1 cellular context compared by ENCODE assay signal in genomic region chr17:44536090-44536960, GRCh38.
TF ChIP-seq lines count a peak whose summit lies in the region.

No MANE protein-coding gene starts in this region.

TF ChIP-seq in HepG2, 621 proteins besides CTCF, POLR2A, EP300 and RAD21 (continued from another document):
- TF ChIP-seq, protein P1, sequence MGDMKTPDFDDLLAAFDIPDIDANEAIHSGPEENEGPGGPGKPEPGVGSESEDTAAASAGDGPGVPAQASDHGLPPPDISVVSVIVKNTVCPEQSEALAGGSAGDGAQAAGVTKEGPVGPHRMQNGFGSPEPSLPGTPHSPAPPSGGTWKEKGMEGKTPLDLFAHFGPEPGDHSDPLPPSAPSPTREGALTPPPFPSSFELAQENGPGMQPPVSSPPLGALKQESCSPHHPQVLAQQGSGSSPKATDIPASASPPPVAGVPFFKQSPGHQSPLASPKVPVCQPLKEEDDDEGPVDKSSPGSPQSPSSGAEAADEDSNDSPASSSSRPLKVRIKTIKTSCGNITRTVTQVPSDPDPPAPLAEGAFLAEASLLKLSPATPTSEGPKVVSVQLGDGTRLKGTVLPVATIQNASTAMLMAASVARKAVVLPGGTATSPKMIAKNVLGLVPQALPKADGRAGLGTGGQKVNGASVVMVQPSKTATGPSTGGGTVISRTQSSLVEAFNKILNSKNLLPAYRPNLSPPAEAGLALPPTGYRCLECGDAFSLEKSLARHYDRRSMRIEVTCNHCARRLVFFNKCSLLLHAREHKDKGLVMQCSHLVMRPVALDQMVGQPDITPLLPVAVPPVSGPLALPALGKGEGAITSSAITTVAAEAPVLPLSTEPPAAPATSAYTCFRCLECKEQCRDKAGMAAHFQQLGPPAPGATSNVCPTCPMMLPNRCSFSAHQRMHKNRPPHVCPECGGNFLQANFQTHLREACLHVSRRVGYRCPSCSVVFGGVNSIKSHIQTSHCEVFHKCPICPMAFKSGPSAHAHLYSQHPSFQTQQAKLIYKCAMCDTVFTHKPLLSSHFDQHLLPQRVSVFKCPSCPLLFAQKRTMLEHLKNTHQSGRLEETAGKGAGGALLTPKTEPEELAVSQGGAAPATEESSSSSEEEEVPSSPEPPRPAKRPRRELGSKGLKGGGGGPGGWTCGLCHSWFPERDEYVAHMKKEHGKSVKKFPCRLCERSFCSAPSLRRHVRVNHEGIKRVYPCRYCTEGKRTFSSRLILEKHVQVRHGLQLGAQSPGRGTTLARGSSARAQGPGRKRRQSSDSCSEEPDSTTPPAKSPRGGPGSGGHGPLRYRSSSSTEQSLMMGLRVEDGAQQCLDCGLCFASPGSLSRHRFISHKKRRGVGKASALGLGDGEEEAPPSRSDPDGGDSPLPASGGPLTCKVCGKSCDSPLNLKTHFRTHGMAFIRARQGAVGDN (CRISPR knock-in tag; IDR thresholded peaks at IDR 0.05): 0 out of 2 replicates have a peak, but pooled peaks have one; percentile 17
- 0 out of 2 replicates have a peak, but pooled peaks have one; percentile 52 for TF ChIP-seq NRL (CRISPR knock-in tag; IDR thresholded peaks at IDR 0.05; ENCODE audit: borderline replicate concordance)
